Comparison of ENCODE assay signal across 25 cellular contexts in the genomic region with DNA sequence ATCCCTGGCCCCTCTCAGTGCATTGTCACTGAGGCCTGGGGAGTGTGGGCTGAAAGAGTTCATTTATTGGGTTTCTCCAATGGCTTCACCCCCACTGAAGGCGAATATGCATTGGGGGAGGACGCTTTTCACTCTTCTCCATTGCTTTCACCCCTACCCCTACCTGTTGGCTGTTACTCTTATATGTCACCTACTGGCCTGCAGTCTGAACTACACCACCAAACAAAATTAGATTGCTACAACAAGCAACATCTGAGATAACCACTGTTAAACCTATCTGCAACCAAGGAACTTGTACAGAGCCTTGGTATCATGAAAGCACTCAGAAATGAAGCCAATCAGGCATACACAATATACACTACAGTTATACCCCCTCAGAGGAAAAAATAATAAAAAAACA.
A peak's percentile ranks its signal among the peaks of the same experiment; 100 is the strongest.
DNase-seq lines count a peak whose midpoint lies in the region; ATAC-seq, FAIRE-seq and TF ChIP-seq lines count a peak whose summit lies in the region.
"Had no signal": no experiment of that assay in that cellular context is flagged by ENCODE, and none has a peak within 500 bp of the region (broad histone marks: within the 10 kb centered on the region; RNA-seq: fewer than 3 reads in every experiment).

No MANE protein-coding gene starts in this region.

- BruUV-seq in MCF 10A (replicated peaks; lab: Mats Ljungman, UMichigan), result no TSS peak

- intact Hi-C loops in MCF 10A (cut with micrococcal nuclease), result no loop called here
- intact Hi-C loops in breast epithelium (cut with DNase I; ENCODE audit: low total_unique reads), result no loop called here

- peak; percentile 11 for TF ChIP-seq CTCF in MCF 10A (IDR thresholded peaks at IDR 0.05; ENCODE audit: unreplicated experiment)
- TF ChIP-seq CTCF in breast epithelium (IDR thresholded peaks at IDR 0.05), result no peak
- peak; percentile 35 for TF ChIP-seq CTCF in Loucy (conservative IDR thresholded peaks at IDR 0.05; ENCODE audit: low read length)
- peak; percentile 66 for TF ChIP-seq CTCF in endodermal cell (conservative IDR thresholded peaks at IDR 0.05)

- H3K27me3 ChIP-seq in breast epithelium, result no peaks in the 10 kb centered on the region
- no peaks in the 10 kb centered on the region for H3K27me3 ChIP-seq in Loucy (ENCODE audit: insufficient read depth, low read length, poor library complexity, severe bottlenecking)
- H3K27me3 ChIP-seq in endodermal cell (ENCODE audit: control insufficient read depth, insufficient read depth, low read length, poor library complexity, severe bottlenecking), result no peaks in the 10 kb centered on the region
- H3K27me3 ChIP-seq: dorsolateral prefrontal cortex, vagina had no signal

- no peak overlapping the region for H3K4me2 ChIP-seq in Loucy (ENCODE audit: low read depth, low read length, poor library complexity, severe bottlenecking)

- H4K20me1 ChIP-seq in Loucy (ENCODE audit: insufficient read depth, low read length, poor library complexity, severe bottlenecking), result no peaks in the 10 kb centered on the region

- H3K4me3 Mint-ChIP-seq in MCF 10A (ENCODE audit: unreplicated experiment) (no peak overlapping the region), endodermal cell (no peak overlapping the region)
- H3K4me3 Mint-ChIP-seq: activated CD4-positive, alpha-beta T cell treated with anti-CD3 and anti-CD28 coated beads, Interleukin-2, amount 10 ng/mL, durations not matched to agents 24 days and 14 days; CD4-positive, CD25-positive, alpha-beta regulatory T cell; nephron progenitor cell had no signal

- H3K27ac ChIP-seq in breast epithelium, result no peak overlapping the region
- H3K27ac ChIP-seq in endodermal cell (ENCODE audit: low read depth, low read length), result no peak overlapping the region
- H3K27ac ChIP-seq: vagina had no signal

- H3K4me1 ChIP-seq in breast epithelium, result peaks cover 0 to 6% of the 10 kb centered on the region in 2 donors
- H3K4me1 ChIP-seq in Loucy (ENCODE audit: insufficient read depth, low read length, poor library complexity, severe bottlenecking), result no peaks in the 10 kb centered on the region
- peaks cover 4% of the 10 kb centered on the region for H3K4me1 ChIP-seq in endodermal cell (ENCODE audit: control insufficient read depth, insufficient read depth, low read length)

- H3K4me3 ChIP-seq in breast epithelium (no peak overlapping the region), Loucy (ENCODE audit: low read length, poor library complexity, severe bottlenecking) (no peak overlapping the region), endodermal cell (ENCODE audit: low read length) (no peak overlapping the region)
- H3K4me3 ChIP-seq: dorsolateral prefrontal cortex, vagina had no signal

- CTCF ChIA-PET in MCF 10A (lab: Yijun Ruan, JAX), result interaction anchor here (0.6 to 2.9 kb wide), 3 partner anchors 457 to 987 kb away, joined by 3 to 10 read pairs (median 3); no protein-coding TSS in a partner anchor

- H3K9ac ChIP-seq in Loucy (ENCODE audit: low read depth, low read length, poor library complexity, severe bottlenecking), result no peak overlapping the region
- no peak overlapping the region for H3K9ac ChIP-seq in endodermal cell (ENCODE audit: extremely low read depth, low read length, poor library complexity, severe bottlenecking)

- H3K27ac Mint-ChIP-seq in MCF 10A (ENCODE audit: low read depth, unreplicated experiment) (no peak overlapping the region), endodermal cell (no peak overlapping the region)
- H3K27ac Mint-ChIP-seq: activated CD4-positive, alpha-beta T cell treated with anti-CD3 and anti-CD28 coated beads, Interleukin-2, amount 10 ng/mL, durations not matched to agents 24 days and 14 days; CD4-positive, CD25-positive, alpha-beta regulatory T cell; nephron progenitor cell had no signal

- H3K9me3 ChIP-seq in breast epithelium (no peaks in the 10 kb centered on the region), Loucy (ENCODE audit: insufficient read depth, low read depth, low read length) (no peaks in the 10 kb centered on the region), endodermal cell (ENCODE audit: control insufficient read depth, low read length) (no peaks in the 10 kb centered on the region)
- H3K9me3 ChIP-seq: vagina had no signal

- no peak for ATAC-seq in HG02973 (IDR thresholded peaks at IDR 0.05; ENCODE audit: unreplicated experiment)
- no peak for ATAC-seq in HG03095 (IDR thresholded peaks at IDR 0.05; ENCODE audit: unreplicated experiment)
- ATAC-seq in HG02623 (IDR thresholded peaks at IDR 0.05; ENCODE audit: unreplicated experiment), result no peak
- ATAC-seq: left colon had no signal

- no peak overlapping the region for H2AFZ ChIP-seq in Loucy (ENCODE audit: low read length)

- no peaks in the 10 kb centered on the region for H3K79me2 ChIP-seq in Loucy (ENCODE audit: insufficient read depth, low read length)

- no peaks in the 10 kb centered on the region for H3F3A ChIP-seq in Loucy (ENCODE audit: low read depth)

- H3K27me3 Mint-ChIP-seq in MCF 10A (ENCODE audit: insufficient read depth, unreplicated experiment) (peaks cover 35% of the 10 kb centered on the region), endodermal cell (ENCODE audit: insufficient read depth) (no peaks in the 10 kb centered on the region)

- no peak for TF ChIP-seq POLR2A in breast epithelium (IDR thresholded peaks at IDR 0.05)

- no peaks in the 10 kb centered on the region for H3K9me3 Mint-ChIP-seq in MCF 10A (ENCODE audit: unreplicated experiment)
- peaks cover 2% of the 10 kb centered on the region for H3K9me3 Mint-ChIP-seq in endodermal cell
- H3K9me3 Mint-ChIP-seq: activated CD4-positive, alpha-beta T cell treated with anti-CD3 and anti-CD28 coated beads, Interleukin-2, amount 10 ng/mL, durations not matched to agents 24 days and 14 days; CD4-positive, CD25-positive, alpha-beta regulatory T cell had no signal

- H3K36me3 ChIP-seq in breast epithelium (no peaks in the 10 kb centered on the region), Loucy (ENCODE audit: insufficient read depth, low read length) (no peaks in the 10 kb centered on the region), endodermal cell (ENCODE audit: control insufficient read depth, insufficient read depth, low read length) (no peaks in the 10 kb centered on the region)
- H3K36me3 ChIP-seq: vagina had no signal

- no peaks in the 10 kb centered on the region for H3K9me2 ChIP-seq in Loucy (replicated peaks; ENCODE audit: low read depth, low read length)

- H3K4me1 Mint-ChIP-seq in MCF 10A (ENCODE audit: insufficient read depth, unreplicated experiment) (no peaks in the 10 kb centered on the region), endodermal cell (peaks cover 31% of the 10 kb centered on the region)

- POLR2A ChIA-PET in MCF 10A (lab: Yijun Ruan, JAX), result no interaction called here

- no peaks in the 10 kb centered on the region for H3K36me3 Mint-ChIP-seq in MCF 10A (ENCODE audit: insufficient read depth, unreplicated experiment)
- H3K36me3 Mint-ChIP-seq in endodermal cell (ENCODE audit: low read depth), result no peaks in the 10 kb centered on the region
- H3K36me3 Mint-ChIP-seq: CD4-positive, CD25-positive, alpha-beta regulatory T cell had no signal

- FAIRE-seq in urothelium cell line (lab: Jason Lieb, UNC), result peak; percentile 40

- no peak for DNase-seq in MCF 10A (ENCODE audit: unreplicated experiment)
- no peak for DNase-seq in breast epithelium (ENCODE audit: low spot score in 2 of 2)
- no peak for DNase-seq in endodermal cell
- no peak for DNase-seq in urothelium cell line (ENCODE audit: low spot score)
- DNase-seq: ACHN; activated CD4-positive, alpha-beta T cell treated with anti-CD3 and anti-CD28 coated beads, Interleukin-2, amount 10 ng/mL, durations not matched to agents 24 days and 14 days; activated CD8-positive, alpha-beta memory T cell treated with anti-CD3 and anti-CD28 coated beads, Interleukin-2, amount 50 U/mL, for 48 hours; activated effector memory CD4-positive, alpha-beta T cell treated with Interleukin-2 at 50 U/mL for 16 hours; DMS153; dorsolateral prefrontal cortex; H7; left colon; midbrain; NCI-H2081; NCI-H446 treated with DMSO at 0.1 percent for 48 hours; nephron progenitor cell; NK-92 treated with Interleukin-12 subunit alpha and Interleukin-12 subunit beta, amount 100 ng/mL, for 24 hours; stimulated activated CD8-positive, alpha-beta memory T cell treated with anti-CD3 and anti-CD28 coated beads, Interleukin-4, amount 100 ng/mL, for 48 hours; SW 1271 had no signal

- whole genome bisulfite sequencing in endodermal cell (ENCODE audit: insufficient coverage in 1 of 2, insufficient read length in 1 of 2), 2 experiments, result 85 to 97% methylated on average over 2 of the region's 2 CpGs

Comparison
In these comparisons a context has a peak if more than half of its experiments do, and no peak if none do; other contexts are left out.
1. CTCF ChIP-seq: peak in MCF 10A (single experiment), Loucy (single experiment) and endodermal cell (single experiment); none in breast epithelium (0 of 3).